In the genomic region with DNA sequence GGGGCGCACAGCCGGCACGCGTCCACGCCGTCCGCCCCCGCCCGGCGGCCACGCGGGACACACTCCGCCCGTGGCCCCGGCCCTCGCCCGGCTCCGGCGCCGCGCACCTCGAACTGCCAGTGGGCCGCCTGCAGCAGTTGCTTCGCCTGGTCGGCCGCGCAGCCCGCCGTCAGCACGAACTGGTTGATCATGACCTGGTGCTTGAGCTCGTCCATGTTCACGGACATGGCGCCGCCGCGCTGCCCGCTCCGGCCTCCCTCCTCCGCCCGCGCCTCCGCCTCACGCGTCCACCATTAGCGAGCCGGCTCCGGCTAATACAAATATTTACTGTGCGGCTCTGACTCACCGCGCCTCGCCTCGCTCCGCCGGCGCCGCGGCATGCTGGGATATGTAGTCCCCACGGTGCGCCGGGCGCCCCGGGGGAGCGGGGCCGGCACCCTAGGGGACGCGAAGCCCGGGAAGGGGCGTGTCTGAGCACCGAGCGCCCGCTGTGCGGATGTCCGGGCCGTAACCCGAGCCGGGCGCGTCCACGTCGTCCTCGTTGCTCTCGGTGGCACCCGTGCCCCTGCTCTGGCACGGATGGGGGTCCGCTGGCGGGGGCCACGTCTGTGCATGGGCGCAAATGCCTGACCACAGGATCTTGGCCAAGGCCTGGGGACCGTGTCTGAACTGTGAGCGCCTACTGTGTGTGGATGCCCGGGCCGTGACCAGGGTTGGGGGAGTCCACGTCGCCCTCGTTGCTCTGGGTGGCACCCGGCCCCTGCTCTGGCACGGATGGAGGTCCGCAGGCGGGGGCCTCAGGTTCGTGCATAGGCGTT, we compare ENCODE assay signal across 8 cellular contexts. TPM values are rescaled to one million over a fixed set of nuclear protein-coding genes. Genes with fewer than 3 reads are reported as not detected.
A peak's percentile ranks its signal among the peaks of the same experiment; 100 is the strongest.
DNase-seq lines count a peak whose midpoint lies in the region; ATAC-seq and TF ChIP-seq lines count a peak whose summit lies in the region.

A gene (minus strand): TSS at position 318 of the 818 bp plus-strand sequence. CDS start 91 bp downstream, at position 227.

- peaks cover 83% of the 10 kb centered on the region for H3K4me1 ChIP-seq in left ventricle myocardium inferior
- H3K4me1 ChIP-seq in psoas muscle = peaks cover 45% of the 10 kb centered on the region
- H3K4me1 ChIP-seq in uterus = peaks cover 0 to 26% of the 10 kb centered on the region in 2 donors

- H3K9me3 ChIP-seq in left ventricle myocardium inferior (replicated peaks) (no peaks in the 10 kb centered on the region), psoas muscle (no peaks in the 10 kb centered on the region), uterus (no peaks in the 10 kb centered on the region)

- intact Hi-C loops in left ventricle myocardium inferior (cut with micrococcal nuclease) (loop anchor here (10.0 kb wide), 1 partner anchor 90 kb away; no protein-coding TSS in a partner anchor), psoas muscle (cut with DNase I) (no loop called here), uterus (cut with DNase I; ENCODE audit: low total_unique reads) (no loop called here)

- no peaks in the 10 kb centered on the region for H3K36me3 Mint-ChIP-seq in T-helper 1 cell treated with Interleukin-12 subunit alpha and Interleukin-12 subunit beta and Interleukin-4 antibody, amounts not matched to agents 30 μg/mL and 1 μg/mL, for 36 hours (ENCODE audit: low read depth)

- no peaks in the 10 kb centered on the region for H3K27me3 Mint-ChIP-seq in T-helper 1 cell treated with Interleukin-12 subunit alpha and Interleukin-12 subunit beta and Interleukin-4 antibody, amounts not matched to agents 30 μg/mL and 1 μg/mL, for 36 hours (ENCODE audit: low read depth)

- H3K4me3 ChIP-seq in left ventricle myocardium inferior = peak within 1 kb of the TSS; percentile 91
- peak within 1 kb of the TSS; percentile 80 for H3K4me3 ChIP-seq in psoas muscle
- H3K4me3 ChIP-seq in uterus = peak within 1 kb of the TSS; percentile 42 to 70

- peak; percentile 97 for DNase-seq in GM13977 (ENCODE audit: low spot score)
- peak; percentile 59 for DNase-seq in NCI-H128 (lab: John Stamatoyannopoulos, UW; ENCODE audit: unreplicated experiment)
- peak; percentile 86 for DNase-seq in amniotic epithelial cell (ENCODE audit: low read depth)
- DNase-seq in left ventricle myocardium inferior = peak; percentile 87
- DNase-seq in psoas muscle = peak; percentile 89 to 93
- peak; percentile 80 to 85 for DNase-seq in uterus

- no peaks in the 10 kb centered on the region for H3K27me3 ChIP-seq in left ventricle myocardium inferior (ENCODE audit: low read depth)
- no peaks in the 10 kb centered on the region for H3K27me3 ChIP-seq in psoas muscle (ENCODE audit: insufficient read depth in 3 of 3, low read length in 2 of 3)
- H3K27me3 ChIP-seq in uterus = no peaks in the 10 kb centered on the region

- peak within 1 kb of the TSS; percentile 97 for H3K27ac Mint-ChIP-seq in T-helper 1 cell treated with Interleukin-12 subunit alpha and Interleukin-12 subunit beta and Interleukin-4 antibody, amounts not matched to agents 30 μg/mL and 1 μg/mL, for 36 hours

- peaks cover under 1% of the 10 kb centered on the region for H3K36me3 ChIP-seq in left ventricle myocardium inferior
- H3K36me3 ChIP-seq in psoas muscle (ENCODE audit: insufficient read depth in 1 of 2, low read depth in 1 of 2) = peaks cover 0 to 2% of the 10 kb centered on the region in 2 donors
- no peaks in the 10 kb centered on the region for H3K36me3 ChIP-seq in uterus

- H3K4me1 Mint-ChIP-seq in T-helper 1 cell treated with Interleukin-12 subunit alpha and Interleukin-12 subunit beta and Interleukin-4 antibody, amounts not matched to agents 30 μg/mL and 1 μg/mL, for 36 hours (ENCODE audit: low read depth) = peaks cover 13% of the 10 kb centered on the region

- peak within 1 kb of the TSS; percentile 97 for H3K4me3 Mint-ChIP-seq in T-helper 1 cell treated with Interleukin-12 subunit alpha and Interleukin-12 subunit beta and Interleukin-4 antibody, amounts not matched to agents 30 μg/mL and 1 μg/mL, for 36 hours

- H3K27ac ChIP-seq in left ventricle myocardium inferior (replicated peaks) = peak within 1 kb of the TSS; percentile 96
- peak within 1 kb of the TSS; percentile 97 for H3K27ac ChIP-seq in psoas muscle
- H3K27ac ChIP-seq in uterus = peak within 1 kb of the TSS; percentile 91 to 95

- peak; percentile 94 to 98 for TF ChIP-seq POLR2A in uterus (IDR thresholded peaks at IDR 0.05)

- H3K9me3 Mint-ChIP-seq in T-helper 1 cell treated with Interleukin-12 subunit alpha and Interleukin-12 subunit beta and Interleukin-4 antibody, amounts not matched to agents 30 μg/mL and 1 μg/mL, for 36 hours = no peaks in the 10 kb centered on the region

- ATAC-seq in HG02763 (IDR thresholded peaks at IDR 0.05; ENCODE audit: unreplicated experiment) (peak; percentile 54), psoas muscle (peak; percentile 64 to 76 (median 71))

- in situ Hi-C loops in GM13977 (cut with MboI; ENCODE audit: low pct_unique_long_range_greater_than_20kb, low sequenced_read_pairs, unreplicated experiment) = no loop called here

- TF ChIP-seq CTCF in GM13977 (IDR thresholded peaks at IDR 0.05; ENCODE audit: extremely low read depth, insufficient read depth, missing control alignments) = no peak
- TF ChIP-seq CTCF in left ventricle myocardium inferior (IDR thresholded peaks at IDR 0.05; ENCODE audit: borderline replicate concordance) = no peak
- TF ChIP-seq CTCF in psoas muscle (IDR thresholded peaks at IDR 0.05) = no peak
- TF ChIP-seq CTCF in uterus (IDR thresholded peaks at IDR 0.05) = peak in 1 of 4 experiments; percentile 7

- WGBS in psoas muscle, 3 donors = 7 to 11% (median 8%) methylated on average over 89 to 100 of the region's 101 CpGs

RNA-seq across cellular contexts. Expression of the gene that starts here (rescaled TPM):
- total RNA-seq in left ventricle myocardium inferior (24.7 TPM), psoas muscle (10 to 100 TPM; 23.0 to 47.5 (median 37.5) TPM), uterus (10 to 100 TPM in 2 of 4 donors, 1 to 10 TPM in 1, not detected in 1; 2.8 to 31.1 (median 23.5) TPM)
- polyA plus RNA-seq in psoas muscle = 10 to 100 TPM; 13.6 to 40.2 (median 28.3) TPM

Comparison
In these comparisons a context has a peak if more than half of its experiments do, and no peak if none do; other contexts are left out.
1. Peak in every context shown above with its lines: DNase-seq, ATAC-seq, H3K4me3 ChIP-seq and H3K27ac ChIP-seq.